In the genomic region with DNA sequence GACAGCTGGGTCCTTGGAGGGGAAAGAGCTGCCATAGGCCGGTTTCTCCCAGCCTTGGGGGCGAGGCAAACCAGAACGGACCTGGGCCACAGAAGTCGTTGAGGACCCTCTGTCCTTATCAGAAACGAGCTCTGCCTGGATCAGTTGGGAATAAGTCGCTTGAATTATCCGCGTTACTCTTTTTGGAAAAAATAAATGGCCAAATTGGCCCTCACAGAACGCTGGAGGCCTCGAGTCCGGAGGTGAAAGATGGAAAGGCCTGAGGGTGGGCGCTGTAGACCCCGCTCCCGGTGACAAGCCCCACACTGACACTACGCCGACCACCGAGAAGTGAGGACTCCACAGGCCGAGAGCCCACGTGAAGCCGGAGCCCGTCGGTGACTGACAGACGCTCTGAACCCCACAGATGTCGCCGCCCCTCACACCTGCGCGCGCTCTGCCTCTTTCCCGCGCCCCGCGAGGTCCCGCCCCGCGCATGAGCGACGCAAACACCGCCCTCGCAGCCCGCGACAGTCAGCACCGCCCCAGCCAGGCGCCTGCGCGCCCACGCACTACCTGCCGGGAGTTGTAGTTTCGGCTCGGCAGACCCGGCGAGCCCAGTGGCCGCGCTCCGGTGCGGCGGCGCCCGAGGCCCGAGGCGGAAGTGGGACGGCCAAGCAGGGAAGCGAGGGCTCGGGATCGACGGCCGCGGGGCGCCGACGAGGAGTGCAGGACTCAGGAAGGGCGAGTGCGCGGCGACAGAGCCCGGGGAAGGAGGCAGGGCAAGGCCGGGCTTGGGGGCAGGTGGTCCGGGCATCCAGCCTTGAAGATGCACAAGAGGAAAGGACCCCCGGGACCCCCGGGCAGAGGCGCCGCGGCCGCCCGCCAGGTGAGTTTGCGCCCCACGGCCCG, we compare ENCODE assay signal across 8 cellular contexts. TPM values are rescaled to one million over a fixed set of nuclear protein-coding genes. Genes with fewer than 3 reads are reported as not detected.
A peak's percentile ranks its signal among the peaks of the same experiment; 100 is the strongest.
DNase-seq lines count a peak whose midpoint lies in the region; ATAC-seq and TF ChIP-seq lines count a peak whose summit lies in the region.

Gene BRME1, minus strand, starts transcription at position 484 of the 891 bp plus-strand sequence. CDS start 1,225 bp downstream, outside the sequence.
Gene CC2D1A, plus strand, starts transcription at position 568 of the 891 bp plus-strand sequence. Its CDS starts 241 bp downstream, at position 809.

- H2AFZ ChIP-seq in mammary epithelial cell (ENCODE audit: low read depth, low read length), result peak within 1 kb of the TSS; percentile 86
- peak within 1 kb of the TSS; percentile 92 for H2AFZ ChIP-seq in smooth muscle cell (ENCODE audit: low read depth)

- 21% methylated on average over 46 of the region's 87 CpGs for WGBS in mammary epithelial cell (ENCODE audit: low coverage, missing lambda C conversion rate)
- WGBS in smooth muscle cell (ENCODE audit: low lambda C conversion rate), result 11% methylated on average over 67 of the region's 87 CpGs

- CTCF ChIA-PET in mammary epithelial cell (lab: Charles Lee; ENCODE audit: low non-redundant PET), result interaction anchor here (0.6 kb wide), 1 partner anchor 566 kb away, joined by 3 read pairs; no protein-coding TSS in a partner anchor

- ATAC-seq in GM18520 (IDR thresholded peaks at IDR 0.05; ENCODE audit: unreplicated experiment) (peak; percentile 88), HG03045 (IDR thresholded peaks at IDR 0.05; ENCODE audit: unreplicated experiment) (peak; percentile 90)

- dilution Hi-C loops in mammary epithelial cell (cut with HindIII; ENCODE audit: low sequenced_read_pairs), result no loop called here

- TF ChIP-seq CTCF in 22Rv1 (IDR thresholded peaks at IDR 0.05), result no peak
- TF ChIP-seq CTCF in VCaP (conservative IDR thresholded peaks at IDR 0.05), result no peak
- TF ChIP-seq CTCF in mammary epithelial cell (conservative IDR thresholded peaks at IDR 0.05 in 1 of 2, IDR thresholded peaks at IDR 0.05 in 1 of 2; ENCODE audit: extremely low read depth in 1 of 2, insufficient read depth in 1 of 2, low read depth in 1 of 2, low read length in 2 of 2), result no peak
- TF ChIP-seq CTCF in smooth muscle cell (IDR thresholded peaks at IDR 0.05; ENCODE audit: borderline replicate concordance, insufficient read depth, poor library complexity, severe bottlenecking), result no peak

- H3K9me3 ChIP-seq in mammary epithelial cell (replicated peaks; ENCODE audit: insufficient read depth, low read length) (no peaks in the 10 kb centered on the region), smooth muscle cell (replicated peaks; ENCODE audit: low read depth) (no peaks in the 10 kb centered on the region)

- BruUV-seq in mammary epithelial cell (replicated peaks; lab: Mats Ljungman, UMichigan), result no TSS peak

- H3K27ac ChIP-seq in 22Rv1, result peak within 1 kb of the TSS; percentile 64
- peak within 1 kb of the TSS; percentile 80 for H3K27ac ChIP-seq in VCaP
- no peak within 1 kb of the TSS for H3K27ac ChIP-seq in mammary epithelial cell (ENCODE audit: insufficient read depth, low read depth, low read length)
- H3K27ac ChIP-seq in smooth muscle cell (ENCODE audit: low read depth), result no peak within 1 kb of the TSS

- DNase-seq in NCI-H2171 treated with DMSO at 0.1 percent for 48 hours (lab: John Stamatoyannopoulos, UW), result peak; percentile 92
- peak; percentile 86 for DNase-seq in mammary epithelial cell
- DNase-seq in iPS-NIHi7 (ENCODE audit: extremely low spot score), result peak; percentile 99
- peak; percentile 50 for DNase-seq in smooth muscle cell (lab: John Stamatoyannopoulos, UW; ENCODE audit: unreplicated experiment)

- H3K4me2 ChIP-seq in mammary epithelial cell (ENCODE audit: insufficient read depth, low read depth, low read length) (peak within 1 kb of the TSS; percentile 77), smooth muscle cell (peak within 1 kb of the TSS; percentile 98)

- in situ Hi-C loops in mammary epithelial cell (cut with MboI; ENCODE audit: low sequenced_read_pairs in 2 of 2), result no loop called here

- H3K79me2 ChIP-seq in mammary epithelial cell (ENCODE audit: insufficient read depth, low read length), result peaks cover 12% of the 10 kb centered on the region
- H3K79me2 ChIP-seq in smooth muscle cell (ENCODE audit: low read depth), result peaks cover 3% of the 10 kb centered on the region

- peaks cover 9% of the 10 kb centered on the region for H3K4me1 ChIP-seq in mammary epithelial cell (ENCODE audit: insufficient read depth, low read length)
- H3K4me1 ChIP-seq in smooth muscle cell (ENCODE audit: low read depth), result peaks cover 8% of the 10 kb centered on the region

- no peaks in the 10 kb centered on the region for H3K36me3 ChIP-seq in mammary epithelial cell (ENCODE audit: insufficient read depth, low read length)
- H3K36me3 ChIP-seq in smooth muscle cell (ENCODE audit: low read depth), result no peaks in the 10 kb centered on the region

- no peaks in the 10 kb centered on the region for H3F3A ChIP-seq in smooth muscle cell (ENCODE audit: low read depth)

- H3K4me3 ChIP-seq in mammary epithelial cell (replicated peaks in 1 of 3; ENCODE audit: insufficient read depth in 1 of 3, low read depth in 2 of 3, low read length in 3 of 3) (peak within 1 kb of the TSS; percentile 82 to 99 (median 91)), smooth muscle cell (peak within 1 kb of the TSS; percentile 95)

- H3K27me3 ChIP-seq in mammary epithelial cell (ENCODE audit: insufficient read depth, low read length) (no peaks in the 10 kb centered on the region), smooth muscle cell (ENCODE audit: low read depth) (no peaks in the 10 kb centered on the region)

- intact Hi-C loops in mammary epithelial cell (cut with micrococcal nuclease), result loop anchor here (1.0 to 2.0 kb wide), 2 partner anchors 15 to 47 kb away; partner anchors contain the start of gene DCAF15

- H4K20me1 ChIP-seq in mammary epithelial cell (ENCODE audit: insufficient read depth, low read length) (no peaks in the 10 kb centered on the region), smooth muscle cell (ENCODE audit: low read depth) (no peaks in the 10 kb centered on the region)

- H3K9ac ChIP-seq in mammary epithelial cell (ENCODE audit: insufficient read depth, low read length) (peak within 1 kb of the TSS; percentile 32), smooth muscle cell (ENCODE audit: low read depth) (peak within 1 kb of the TSS; percentile 66)

RNA-seq across cellular contexts. Expression of gene BRME1, which starts in this region (rescaled TPM):
- 1 to 10 TPM; 1.0 to 3.8 TPM for total RNA-seq in mammary epithelial cell
- 2.2 TPM for polyA plus RNA-seq in mammary epithelial cell
- 1.0 TPM for polyA minus RNA-seq in mammary epithelial cell
- 0.72 and 1.2 TPM in 2 replicates for total RNA-seq in smooth muscle cell
- polyA plus RNA-seq in smooth muscle cell, result 2.2 and 3.3 TPM in 2 replicates

RNA-seq across cellular contexts. Expression of gene CC2D1A, which starts in this region (rescaled TPM):
- total RNA-seq in mammary epithelial cell (10 to 100 TPM; 31.7 to 58.8 TPM), smooth muscle cell (8.0 and 9.5 TPM in 2 replicates)
- polyA plus RNA-seq in mammary epithelial cell (21.0 TPM), smooth muscle cell (26.3 and 28.0 TPM in 2 replicates)
- 16.1 TPM for polyA minus RNA-seq in mammary epithelial cell

Comparison
In these comparisons a context has a peak if more than half of its experiments do, and no peak if none do; other contexts are left out.
1. H3K27ac ChIP-seq: peak in 22Rv1 (single experiment) and VCaP (single experiment); none in mammary epithelial cell (single experiment) and smooth muscle cell (single experiment).
2. Peak in every context shown above with its lines, with median percentiles within 50 percentile points of each other: DNase-seq.